Comparison of ENCODE assay signal across 25 cellular contexts in genomic region chr11:27520226-27520625, GRCh38.
"Had no signal": no experiment of that assay in that cellular context is flagged by ENCODE, and none has a peak within 500 bp of the region (broad histone marks: within the 10 kb centered on the region; RNA-seq: fewer than 3 reads in every experiment).

No MANE protein-coding gene starts in this region.

- H3K9ac ChIP-seq: neural progenitor cell had no signal

- H3K4me3 ChIP-seq: colonic mucosa, esophagus muscularis mucosa, gastroesophageal sphincter, heart left ventricle, hepatocyte, left lung, neural progenitor cell, prostate gland, right atrium auricular region, sigmoid colon, skin epidermis, spleen, thoracic aorta, tibial nerve, upper lobe of left lung had no signal

- H3K27ac ChIP-seq: colonic mucosa, esophagus muscularis mucosa, foreskin keratinocyte, gastroesophageal sphincter, heart left ventricle, hepatocyte, left lung, neural progenitor cell, prostate gland, right atrium auricular region, sigmoid colon, skin epidermis, spleen, thoracic aorta, tibial nerve, upper lobe of left lung had no signal

- H3K9me3 ChIP-seq: colonic mucosa, esophagus muscularis mucosa, gastroesophageal sphincter, left lung, prostate gland, right atrium auricular region, sigmoid colon, thoracic aorta, upper lobe of left lung had no signal

- H3K27me3 ChIP-seq: colonic mucosa, esophagus muscularis mucosa, gastroesophageal sphincter, heart left ventricle, hepatocyte, left lung, neural progenitor cell, right atrium auricular region, sigmoid colon, spleen, tibial nerve had no signal

- H3K36me3 ChIP-seq: colonic mucosa, esophagus muscularis mucosa, gastroesophageal sphincter, heart left ventricle, left lung, neural progenitor cell, prostate gland, right atrium auricular region, sigmoid colon, spleen, thoracic aorta, upper lobe of left lung had no signal

- H2AFZ ChIP-seq: hepatocyte, neural progenitor cell had no signal

- H3K4me1 ChIP-seq: colonic mucosa, esophagus muscularis mucosa, foreskin keratinocyte, gastroesophageal sphincter, left lung, neural progenitor cell, prostate gland, right atrium auricular region, sigmoid colon, spleen, tibial nerve, upper lobe of left lung had no signal

- DNase-seq: colonic mucosa; dermis blood vessel endothelial cell; effector memory CD4-positive, alpha-beta T cell; foreskin keratinocyte; heart left ventricle; left cardiac atrium; left lung; mammary epithelial cell; mesendoderm; midbrain; naive thymus-derived CD4-positive, alpha-beta T cell; sigmoid colon; spleen; stimulated activated CD4-positive, alpha-beta T cell treated with anti-CD3 and anti-CD28 coated beads, Interleukin-4, amount 100 ng/mL, for 4 hours; stimulated activated naive B cell treated with anti-CD40 and anti-IgM and Interleukin-4, amounts not matched to agents 10 μg/mL and 1 μg/mL and 100 μg/mL, for 72 hours; upper lobe of left lung had no signal

- H3K4me2 ChIP-seq: hepatocyte, neural progenitor cell had no signal

- H3K79me2 ChIP-seq: hepatocyte had no signal
